Comparison of ENCODE assay signal across 8 cellular contexts in the genomic region with DNA sequence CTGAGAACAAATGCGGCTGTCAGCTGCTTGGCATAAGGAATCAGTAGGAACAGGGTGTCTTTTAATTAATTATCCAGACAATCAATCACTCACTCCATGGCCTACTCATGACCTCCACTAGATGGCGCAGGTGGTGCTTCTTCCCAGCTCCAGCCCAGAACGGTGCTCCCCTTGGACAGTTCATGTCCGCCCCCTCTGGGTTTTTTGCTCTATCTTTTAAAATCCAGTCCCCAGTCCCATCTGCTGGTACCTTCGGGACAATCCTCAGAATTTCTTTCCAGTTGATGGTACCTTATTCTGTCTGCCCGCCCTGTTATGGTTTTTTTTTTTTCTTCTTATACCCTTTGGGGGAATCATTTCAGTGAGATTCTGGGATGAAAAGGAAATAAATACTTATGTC.
DNase-seq lines count a peak whose midpoint lies in the region; ATAC-seq and TF ChIP-seq lines count a peak whose summit lies in the region.

No MANE protein-coding gene starts in this region.

- H3K27ac ChIP-seq in ascending aorta, result no peak overlapping the region
- no peak overlapping the region for H3K27ac ChIP-seq in iPS DF 6.9 (ENCODE audit: low read length)

- H3K9me3 ChIP-seq in ascending aorta (no peaks in the 10 kb centered on the region), iPS DF 6.9 (ENCODE audit: control insufficient read depth, insufficient read depth, low read length) (no peaks in the 10 kb centered on the region)

- WGBS in iPS DF 6.9 (ENCODE audit: insufficient coverage, insufficient read length), result no CpG with 5 or more reads among the region's 6 CpGs

- H3K4me3 ChIP-seq in ascending aorta (no peak overlapping the region), iPS DF 6.9 (ENCODE audit: low read length) (no peak overlapping the region)

- peak; percentile 71 for ATAC-seq in GM21717 (IDR thresholded peaks at IDR 0.05; ENCODE audit: unreplicated experiment)
- ATAC-seq in GM21360 (IDR thresholded peaks at IDR 0.05; ENCODE audit: unreplicated experiment), result no peak

- DNase-seq in Daoy (ENCODE audit: low read depth), result peak; percentile 66
- peak; percentile 75 for DNase-seq in SK-MEL-5 (ENCODE audit: low read depth, low spot score)
- no peak for DNase-seq in ascending aorta (ENCODE audit: low spot score in 2 of 2)
- DNase-seq in iPS DF 6.9 (ENCODE audit: low read depth, low spot score), result peak; percentile 67
- peak; percentile 30 for DNase-seq in stimulated activated CD4-positive, alpha-beta T cell treated with anti-CD3 and anti-CD28 coated beads, Interleukin-4, amount 100 ng/mL, for 1 hour

- intact Hi-C loops in ascending aorta (cut with DNase I), result no loop called here

- H3K36me3 ChIP-seq in ascending aorta (no peaks in the 10 kb centered on the region), iPS DF 6.9 (ENCODE audit: control insufficient read depth, insufficient read depth, low read length) (no peaks in the 10 kb centered on the region)

- in situ Hi-C loops in SK-MEL-5 (cut with HindIII; ENCODE audit: low pct_unique_long_range_greater_than_20kb, low sequenced_read_pairs), result no loop called here

- TF ChIP-seq CTCF in LNCAP (IDR thresholded peaks at IDR 0.05) (peak; percentile 82), ascending aorta (IDR thresholded peaks at IDR 0.05) (peak; percentile 13 to 60 (median 52))

- H3K4me1 ChIP-seq in ascending aorta (peaks cover 7 to 12% of the 10 kb centered on the region in 2 donors), iPS DF 6.9 (ENCODE audit: control insufficient read depth, insufficient read depth, low read length) (peaks cover 3% of the 10 kb centered on the region)

- no peaks in the 10 kb centered on the region for H3K27me3 ChIP-seq in ascending aorta
- H3K27me3 ChIP-seq in iPS DF 6.9 (ENCODE audit: control insufficient read depth, insufficient read depth, low read length), result no peaks in the 10 kb centered on the region

Comparison
In these comparisons a context has a peak if more than half of its experiments do, and no peak if none do; other contexts are left out.
1. DNase-seq: peak in Daoy (single experiment), SK-MEL-5 (single experiment), iPS DF 6.9 (single experiment) and stimulated activated CD4-positive, alpha-beta T cell treated with anti-CD3 and anti-CD28 coated beads, Interleukin-4, amount 100 ng/mL, for 1 hour (single experiment); none in ascending aorta (0 of 2).